Comparison of ENCODE assay signal across 29 cellular contexts in the genomic region with DNA sequence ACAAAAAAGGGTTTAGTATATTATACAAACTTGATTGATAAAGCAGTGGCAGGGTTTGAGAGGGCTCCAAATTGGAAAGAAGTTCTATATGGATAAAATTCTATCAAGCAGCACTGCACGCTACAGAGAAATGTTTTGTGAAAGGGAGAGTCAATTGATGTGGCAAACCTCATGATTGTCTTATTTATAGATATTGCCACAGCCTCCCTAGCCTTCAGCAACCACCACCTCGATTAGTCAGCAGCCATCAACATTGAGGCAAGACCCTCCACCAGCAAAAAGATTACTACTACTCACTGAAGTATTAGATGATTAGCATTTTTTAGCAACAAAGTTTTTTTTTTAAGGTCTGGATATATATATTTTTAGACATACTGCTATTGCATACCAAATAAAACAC.
"Had no signal": no experiment of that assay in that cellular context is flagged by ENCODE, and none has a peak within 500 bp of the region (broad histone marks: within the 10 kb centered on the region; RNA-seq: fewer than 3 reads in every experiment).

No MANE protein-coding gene starts in this region.

- DNase-seq: activated CD4-positive, alpha-beta T cell treated with anti-CD3 and anti-CD28 coated beads, Interleukin-2, amount 10 ng/mL, durations not matched to agents 24 days and 14 days; activated CD4-positive, alpha-beta T cell treated with anti-CD3 and anti-CD28 coated beads, Interleukin-2, amount 50 U/mL, for 4 hours; activated CD8-positive, alpha-beta T cell treated with anti-CD3 and anti-CD28 coated beads for 36 hours; activated gamma-delta T cell treated with Interleukin-2 at 50 U/mL for 16 hours; activated naive CD4-positive, alpha-beta T cell treated with anti-CD3 and anti-CD28 coated beads for 36 hours; activated naive CD8-positive, alpha-beta T cell treated with anti-CD3 and anti-CD28 coated beads, Interleukin-2, amount 50 U/mL, for 24 hours; activated T-cell treated with anti-CD3 and anti-CD28 coated beads, Interleukin-2, amount 50 U/mL, for 4 hours; anterior cingulate cortex; caudate nucleus; cerebellar nuclear complex; Kasumi-1; KG1; MG63; NCI-H1048; NCI-H1436 treated with DMSO at 0.1 percent for 48 hours; NCI-H1694 treated with DMSO at 0.1 percent for 48 hours; NCI-H2029; NCI-H2107; NCI-H2171; NCI-H510A; NCI-H526; NCI-H748 treated with DMSO at 0.1 percent for 48 hours; NK-92 treated with Interleukin-12 subunit alpha and Interleukin-12 subunit beta, amount 100 ng/mL, for 24 hours; PC-9; SJCRH30; T1000 had no signal

- H3K27me3 ChIP-seq: MG63, SJCRH30 had no signal

- H3K36me3 ChIP-seq: MG63, SJCRH30 had no signal

- ATAC-seq: activated CD8-positive, alpha-beta T cell treated with anti-CD3 and anti-CD28 coated beads for 36 hours; activated naive CD8-positive, alpha-beta T cell treated with anti-CD3 and anti-CD28 coated beads, Interleukin-2, amount 50 U/mL, for 24 hours; activated T-cell treated with anti-CD3 and anti-CD28 coated beads, Interleukin-2, amount 50 U/mL, for 4 hours; Right ventricle myocardium inferior had no signal

- H3K27ac ChIP-seq: PC-9, RWPE1, SJCRH30, SK-N-MC had no signal

- H3K4me1 ChIP-seq: SJCRH30 had no signal

- H3K4me3 ChIP-seq: MG63, PC-9, SJCRH30, SK-N-MC had no signal

- H2AFZ ChIP-seq: PC-9 had no signal

- H3K4me2 ChIP-seq: PC-9 had no signal

- H3K9me3 ChIP-seq: SJCRH30 had no signal
